15 cellular contexts compared by ENCODE assay signal in genomic region chr4:54709281-54709854, GRCh38. TPM values are rescaled to one million over a fixed set of nuclear protein-coding genes. Genes with fewer than 3 reads are reported as not detected.
A peak's percentile ranks its signal among the peaks of the same experiment; 100 is the strongest.
DNase-seq lines count a peak whose midpoint lies in the region; ATAC-seq and TF ChIP-seq lines count a peak whose summit lies in the region.
"Had no signal": no experiment of that assay in that cellular context is flagged by ENCODE, and none has a peak within 500 bp of the region (broad histone marks: within the 10 kb centered on the region; RNA-seq: fewer than 3 reads in every experiment).

No MANE protein-coding gene starts in this region.

- CTCF ChIA-PET in activated CD8-positive, alpha-beta T cell treated with anti-CD3 and anti-CD28 coated beads, Interleukin-2, amount 10 ng/mL, durations not matched to agents 7 days and 5 days (lab: Charles Lee): no interaction called here
- CTCF ChIA-PET in activated CD8-positive, alpha-beta T cell treated with anti-CD3 and anti-CD28 coated beads for 36 hours (lab: Charles Lee): interaction anchor here (1.6 kb wide), 1 partner anchor 251 kb away, joined by 3 read pairs; no protein-coding TSS in a partner anchor

- peaks cover 34% of the 10 kb centered on the region for H3K4me1 Mint-ChIP-seq in activated CD8-positive, alpha-beta T cell treated with anti-CD3 and anti-CD28 coated beads, Interleukin-2, amount 10 ng/mL, durations not matched to agents 7 days and 5 days (ENCODE audit: low read depth)
- H3K4me1 Mint-ChIP-seq in activated CD8-positive, alpha-beta T cell treated with anti-CD3 and anti-CD28 coated beads for 36 hours (ENCODE audit: low read depth): peaks cover 12% of the 10 kb centered on the region
- H3K4me1 Mint-ChIP-seq in endothelial cell (ENCODE audit: unreplicated experiment): peaks cover 3% of the 10 kb centered on the region
- peaks cover 27% of the 10 kb centered on the region for H3K4me1 Mint-ChIP-seq in stimulated activated effector memory CD8-positive, alpha-beta T cell treated with anti-CD3 and anti-CD28 coated beads, Interleukin-12 subunit alpha, Interleukin-12 subunit beta, amount 100 ng/mL, for 72 hours

- no peak for ATAC-seq in activated CD8-positive, alpha-beta T cell treated with anti-CD3 and anti-CD28 coated beads, Interleukin-2, amount 10 ng/mL, durations not matched to agents 7 days and 5 days
- no peak for ATAC-seq in activated CD8-positive, alpha-beta T cell treated with anti-CD3 and anti-CD28 coated beads for 36 hours
- ATAC-seq in stimulated activated effector memory CD8-positive, alpha-beta T cell treated with anti-CD3 and anti-CD28 coated beads, Interleukin-12 subunit alpha, Interleukin-12 subunit beta, amount 100 ng/mL, for 72 hours: peak; percentile 81
- ATAC-seq in GM21529 (IDR thresholded peaks at IDR 0.05; ENCODE audit: unreplicated experiment): no peak

- peaks cover 16% of the 10 kb centered on the region for H3K36me3 Mint-ChIP-seq in activated CD8-positive, alpha-beta T cell treated with anti-CD3 and anti-CD28 coated beads, Interleukin-2, amount 10 ng/mL, durations not matched to agents 7 days and 5 days (ENCODE audit: low read depth)
- H3K36me3 Mint-ChIP-seq in activated CD8-positive, alpha-beta T cell treated with anti-CD3 and anti-CD28 coated beads for 36 hours (ENCODE audit: low read depth): no peaks in the 10 kb centered on the region
- H3K36me3 Mint-ChIP-seq in endothelial cell (ENCODE audit: low read depth, unreplicated experiment): peaks cover 40% of the 10 kb centered on the region
- H3K36me3 Mint-ChIP-seq in stimulated activated effector memory CD8-positive, alpha-beta T cell treated with anti-CD3 and anti-CD28 coated beads, Interleukin-12 subunit alpha, Interleukin-12 subunit beta, amount 100 ng/mL, for 72 hours: peaks cover 6% of the 10 kb centered on the region

- no peak overlapping the region for H3K4me3 Mint-ChIP-seq in activated CD8-positive, alpha-beta T cell treated with anti-CD3 and anti-CD28 coated beads, Interleukin-2, amount 10 ng/mL, durations not matched to agents 7 days and 5 days
- no peak overlapping the region for H3K4me3 Mint-ChIP-seq in activated CD8-positive, alpha-beta T cell treated with anti-CD3 and anti-CD28 coated beads for 36 hours
- peak overlapping the region; percentile 70 for H3K4me3 Mint-ChIP-seq in endothelial cell (ENCODE audit: unreplicated experiment)
- H3K4me3 Mint-ChIP-seq in stimulated activated effector memory CD8-positive, alpha-beta T cell treated with anti-CD3 and anti-CD28 coated beads, Interleukin-12 subunit alpha, Interleukin-12 subunit beta, amount 100 ng/mL, for 72 hours: peak overlapping the region; percentile 59
- H3K4me3 Mint-ChIP-seq: activated naive CD4-positive, alpha-beta T cell treated with anti-CD3 and anti-CD28 coated beads for 36 hours had no signal

- TF ChIP-seq CTCF in activated CD8-positive, alpha-beta T cell treated with anti-CD3 and anti-CD28 coated beads for 36 hours (IDR thresholded peaks at IDR 0.05): no peak
- TF ChIP-seq CTCF in endothelial cell (IDR thresholded peaks at IDR 0.05; ENCODE audit: unreplicated experiment): no peak

- POLR2A ChIA-PET in activated CD8-positive, alpha-beta T cell treated with anti-CD3 and anti-CD28 coated beads, Interleukin-2, amount 10 ng/mL, durations not matched to agents 7 days and 5 days (lab: Charles Lee): no interaction called here
- POLR2A ChIA-PET in activated CD8-positive, alpha-beta T cell treated with anti-CD3 and anti-CD28 coated beads for 36 hours (lab: Charles Lee): no interaction called here

- no peaks in the 10 kb centered on the region for H3K9me3 Mint-ChIP-seq in activated CD8-positive, alpha-beta T cell treated with anti-CD3 and anti-CD28 coated beads, Interleukin-2, amount 10 ng/mL, durations not matched to agents 7 days and 5 days (ENCODE audit: insufficient read depth)
- no peaks in the 10 kb centered on the region for H3K9me3 Mint-ChIP-seq in activated CD8-positive, alpha-beta T cell treated with anti-CD3 and anti-CD28 coated beads for 36 hours
- no peaks in the 10 kb centered on the region for H3K9me3 Mint-ChIP-seq in endothelial cell (ENCODE audit: unreplicated experiment)
- no peaks in the 10 kb centered on the region for H3K9me3 Mint-ChIP-seq in stimulated activated effector memory CD8-positive, alpha-beta T cell treated with anti-CD3 and anti-CD28 coated beads, Interleukin-12 subunit alpha, Interleukin-12 subunit beta, amount 100 ng/mL, for 72 hours
- H3K9me3 Mint-ChIP-seq: activated naive CD4-positive, alpha-beta T cell treated with anti-CD3 and anti-CD28 coated beads for 36 hours had no signal

- H3K27ac Mint-ChIP-seq in activated CD8-positive, alpha-beta T cell treated with anti-CD3 and anti-CD28 coated beads, Interleukin-2, amount 10 ng/mL, durations not matched to agents 7 days and 5 days: peak overlapping the region; percentile 27
- no peak overlapping the region for H3K27ac Mint-ChIP-seq in activated CD8-positive, alpha-beta T cell treated with anti-CD3 and anti-CD28 coated beads for 36 hours
- H3K27ac Mint-ChIP-seq in endothelial cell (ENCODE audit: unreplicated experiment): no peak overlapping the region
- peak overlapping the region; percentile 29 for H3K27ac Mint-ChIP-seq in stimulated activated effector memory CD8-positive, alpha-beta T cell treated with anti-CD3 and anti-CD28 coated beads, Interleukin-12 subunit alpha, Interleukin-12 subunit beta, amount 100 ng/mL, for 72 hours
- H3K27ac Mint-ChIP-seq: activated naive CD4-positive, alpha-beta T cell treated with anti-CD3 and anti-CD28 coated beads for 36 hours had no signal

- DNase-seq in activated CD8-positive, alpha-beta T cell treated with anti-CD3 and anti-CD28 coated beads, Interleukin-2, amount 10 ng/mL, durations not matched to agents 7 days and 5 days: no peak
- DNase-seq in activated CD8-positive, alpha-beta T cell treated with anti-CD3 and anti-CD28 coated beads for 36 hours: no peak
- DNase-seq in MV-4-11 (lab: John Stamatoyannopoulos, UW): peak; percentile 90
- no peak for DNase-seq in endothelial cell (ENCODE audit: low spot score)
- no peak for DNase-seq in stimulated activated effector memory CD8-positive, alpha-beta T cell treated with anti-CD3 and anti-CD28 coated beads, Interleukin-12 subunit alpha, Interleukin-12 subunit beta, amount 100 ng/mL, for 72 hours (ENCODE audit: low spot score in 2 of 2)
- DNase-seq in stimulated activated CD4-positive, alpha-beta T cell treated with anti-CD3 and anti-CD28 coated beads, Interleukin-2, amount 100 ng/mL, for 24 hours: no peak
- no peak for DNase-seq in NCI-H82 (lab: John Stamatoyannopoulos, UW)
- DNase-seq: ACHN; activated naive CD4-positive, alpha-beta T cell treated with anti-CD3 and anti-CD28 coated beads for 36 hours; DMS 273 treated with DMSO at 0.1 percent for 48 hours; effector CD4-positive, alpha-beta T cell; MM.1S; SK-N-SH; stomach had no signal

- intact Hi-C loops in activated CD8-positive, alpha-beta T cell treated with anti-CD3 and anti-CD28 coated beads for 36 hours (cut with micrococcal nuclease): no loop called here

- no peaks in the 10 kb centered on the region for H3K27me3 Mint-ChIP-seq in activated CD8-positive, alpha-beta T cell treated with anti-CD3 and anti-CD28 coated beads, Interleukin-2, amount 10 ng/mL, durations not matched to agents 7 days and 5 days (ENCODE audit: low read depth)
- H3K27me3 Mint-ChIP-seq in activated CD8-positive, alpha-beta T cell treated with anti-CD3 and anti-CD28 coated beads for 36 hours: peaks cover 1% of the 10 kb centered on the region
- peaks cover 2% of the 10 kb centered on the region for H3K27me3 Mint-ChIP-seq in endothelial cell (ENCODE audit: unreplicated experiment)

RNA-seq across cellular contexts. Expression of gene KIT, which starts 51.6 kb away (rescaled TPM):
- 1 to 10 TPM; 4.2 to 5.4 TPM for total RNA-seq in activated CD8-positive, alpha-beta T cell treated with anti-CD3 and anti-CD28 coated beads, Interleukin-2, amount 10 ng/mL, durations not matched to agents 7 days and 5 days
- total RNA-seq in activated CD8-positive, alpha-beta T cell treated with anti-CD3 and anti-CD28 coated beads for 36 hours: under 1 TPM; 0.27 to 0.58 TPM
- total RNA-seq in endothelial cell (ENCODE audit: unreplicated experiment): 49.1 TPM
- total RNA-seq: activated naive CD4-positive, alpha-beta T cell treated with anti-CD3 and anti-CD28 coated beads for 36 hours had no signal

Comparison
In these comparisons a context has a peak if more than half of its experiments do, and no peak if none do; other contexts are left out.
1. H3K27ac Mint-ChIP-seq: peak in activated CD8-positive, alpha-beta T cell treated with anti-CD3 and anti-CD28 coated beads, Interleukin-2, amount 10 ng/mL, durations not matched to agents 7 days and 5 days (single experiment) and stimulated activated effector memory CD8-positive, alpha-beta T cell treated with anti-CD3 and anti-CD28 coated beads, Interleukin-12 subunit alpha, Interleukin-12 subunit beta, amount 100 ng/mL, for 72 hours (single experiment); none in activated CD8-positive, alpha-beta T cell treated with anti-CD3 and anti-CD28 coated beads for 36 hours (single experiment) and endothelial cell (single experiment).
2. H3K4me3 Mint-ChIP-seq: peak in endothelial cell (single experiment) and stimulated activated effector memory CD8-positive, alpha-beta T cell treated with anti-CD3 and anti-CD28 coated beads, Interleukin-12 subunit alpha, Interleukin-12 subunit beta, amount 100 ng/mL, for 72 hours (single experiment); none in activated CD8-positive, alpha-beta T cell treated with anti-CD3 and anti-CD28 coated beads, Interleukin-2, amount 10 ng/mL, durations not matched to agents 7 days and 5 days (single experiment) and activated CD8-positive, alpha-beta T cell treated with anti-CD3 and anti-CD28 coated beads for 36 hours (single experiment).